13 cellular contexts compared by ENCODE assay signal in genomic region chr11:74849525-74850391, GRCh38.
DNase-seq lines count a peak whose midpoint lies in the region; ATAC-seq, FAIRE-seq and TF ChIP-seq lines count a peak whose summit lies in the region.
"Had no signal": no experiment of that assay in that cellular context is flagged by ENCODE, and none has a peak within 500 bp of the region (broad histone marks: within the 10 kb centered on the region; RNA-seq: fewer than 3 reads in every experiment).

No MANE protein-coding gene starts in this region.

- H3K27me3 ChIP-seq in HUES48 (ENCODE audit: control insufficient read depth, insufficient read depth, low read length) (no peaks in the 10 kb centered on the region), keratinocyte (ENCODE audit: control insufficient read depth, extremely low read depth, insufficient read depth, low read length) (no peaks in the 10 kb centered on the region), tibial artery (no peaks in the 10 kb centered on the region)

- no peaks in the 10 kb centered on the region for H3K9me3 ChIP-seq in HUES48 (ENCODE audit: control insufficient read depth, insufficient read depth, low read length)
- no peaks in the 10 kb centered on the region for H3K9me3 ChIP-seq in keratinocyte (ENCODE audit: control insufficient read depth, low read depth, low read length)
- no peaks in the 10 kb centered on the region for H3K9me3 ChIP-seq in tibial artery

- H3K4me1 Mint-ChIP-seq in natural killer cell: peaks cover 21 to 33% of the 10 kb centered on the region in 2 donors

- peak overlapping the region; percentile 95 for H3K27ac ChIP-seq in HUES48 (ENCODE audit: low read depth, low read length)
- peak overlapping the region; percentile 2 for H3K27ac ChIP-seq in keratinocyte (ENCODE audit: control insufficient read depth, insufficient read depth, low read length)
- H3K27ac ChIP-seq in tibial artery: no peak overlapping the region
- H3K27ac ChIP-seq: coronary artery had no signal

- H3K9ac ChIP-seq in HUES48 (ENCODE audit: low read depth, low read length) (peak overlapping the region; percentile 19), keratinocyte (ENCODE audit: control insufficient read depth, extremely low read depth, insufficient read depth, low read length) (no peak overlapping the region)

- dilution Hi-C loops in keratinocyte (cut with MboI; ENCODE audit: extremely low pct_ligation_motif_present, low sequenced_read_pairs): no loop called here

- no peak overlapping the region for H3K27ac Mint-ChIP-seq in natural killer cell

- ATAC-seq in GM21723 (IDR thresholded peaks at IDR 0.05; ENCODE audit: unreplicated experiment): no peak
- ATAC-seq in natural killer cell: no peak
- no peak for ATAC-seq in GM18498 (IDR thresholded peaks at IDR 0.05; ENCODE audit: unreplicated experiment)
- ATAC-seq: left ventricle myocardium superior had no signal

- no peak overlapping the region for H3K4me2 ChIP-seq in keratinocyte (ENCODE audit: control insufficient read depth, extremely low read depth, insufficient read depth, low read depth, low read length)

- FAIRE-seq in keratinocyte (lab: Jason Lieb, UNC): peak; percentile 20
- FAIRE-seq: GM18507 had no signal

- no peak for TF ChIP-seq CTCF in AG09319 (IDR thresholded peaks at IDR 0.05; ENCODE audit: low read depth, low read length)
- peak; percentile 9 for TF ChIP-seq CTCF in astrocyte of the spinal cord (IDR thresholded peaks at IDR 0.05; ENCODE audit: low read depth, low read length)
- TF ChIP-seq CTCF in keratinocyte (optimal IDR thresholded peaks at IDR 0.05 in 1 of 3, IDR thresholded peaks at IDR 0.05 in 1 of 3, conservative IDR thresholded peaks at IDR 0.05 in 1 of 3; ENCODE audit: extremely low read depth in 1 of 3, insufficient read depth in 2 of 3, low read length in 3 of 3): peak in 1 of 3 experiments; percentile 1
- TF ChIP-seq CTCF in tibial artery (IDR thresholded peaks at IDR 0.05): no peak
- TF ChIP-seq CTCF in natural killer cell (IDR thresholded peaks at IDR 0.05): no peak

- H3K36me3 ChIP-seq in HUES48 (ENCODE audit: control insufficient read depth, insufficient read depth, low read length) (peaks cover 33% of the 10 kb centered on the region), keratinocyte (ENCODE audit: control insufficient read depth in 2 of 2, extremely low read depth in 1 of 2, insufficient read depth in 2 of 2, low read length in 2 of 2) (peaks cover 12 to 24% of the 10 kb centered on the region in 2 experiments), tibial artery (peaks cover 8 to 76% (median 28%) of the 10 kb centered on the region in 3 donors)

- H3K4me1 ChIP-seq in HUES48 (ENCODE audit: control insufficient read depth, insufficient read depth, low read length) (peaks cover 17% of the 10 kb centered on the region), keratinocyte (ENCODE audit: control insufficient read depth, extremely low read depth, insufficient read depth, low read length) (peaks cover 5% of the 10 kb centered on the region), tibial artery (no peaks in the 10 kb centered on the region)

- H3K9me1 ChIP-seq in keratinocyte (ENCODE audit: control insufficient read depth, extremely low read depth, insufficient read depth, low read length): no peaks in the 10 kb centered on the region

- intact Hi-C loops in tibial artery (cut with DNase I; ENCODE audit: low total_unique reads) (no loop called here), natural killer cell (cut with micrococcal nuclease) (no loop called here)

- H3K27me3 Mint-ChIP-seq in natural killer cell (ENCODE audit: low read depth in 2 of 2): no peaks in the 10 kb centered on the region

- no peaks in the 10 kb centered on the region for H3K9me3 Mint-ChIP-seq in natural killer cell

- H4K20me1 ChIP-seq in keratinocyte (ENCODE audit: control insufficient read depth, extremely low read depth, insufficient read depth, low read length): no peaks in the 10 kb centered on the region

- H3K4me3 Mint-ChIP-seq in natural killer cell: no peak overlapping the region

- H2AFZ ChIP-seq in keratinocyte (ENCODE audit: control insufficient read depth, low read length): no peak overlapping the region

- H3K79me2 ChIP-seq in keratinocyte (ENCODE audit: control insufficient read depth, insufficient read depth, low read length): no peaks in the 10 kb centered on the region

- DNase-seq in AG09319 (ENCODE audit: extremely low read depth, low read depth) (peak; percentile 7), astrocyte of the spinal cord (ENCODE audit: low read depth, low spot score) (peak; percentile 76), keratinocyte (ENCODE audit: low read depth, low spot score) (no peak), tibial artery (no peak), natural killer cell (no peak)
- DNase-seq: activated T-cell treated with anti-CD3 and anti-CD28 coated beads, Interleukin-2, amount 50 U/mL, for 1 hour; left ventricle myocardium superior; NCI-H2227 treated with DMSO at 0.1 percent for 48 hours had no signal

- H3K4me3 ChIP-seq in HUES48 (ENCODE audit: low read depth, low read length) (no peak overlapping the region; the same call in 1 of the 2 replicates), astrocyte of the spinal cord (ENCODE audit: low read depth, low read length) (no peak overlapping the region), keratinocyte (ENCODE audit: control insufficient read depth in 2 of 3, extremely low read depth in 1 of 3, insufficient read depth in 2 of 3, low read depth in 1 of 3, low read length in 3 of 3) (no peak overlapping the region), tibial artery (no peak overlapping the region)
- H3K4me3 ChIP-seq: coronary artery had no signal

- in situ Hi-C loops in astrocyte of the spinal cord (cut with HindIII; ENCODE audit: low sequenced_read_pairs): no loop called here

- H3K36me3 Mint-ChIP-seq in natural killer cell: no peaks in the 10 kb centered on the region

Comparison
In these comparisons a context has a peak if more than half of its experiments do, and no peak if none do; other contexts are left out.
1. DNase-seq: peak in AG09319 (single experiment) and astrocyte of the spinal cord (single experiment); none in keratinocyte (single experiment), tibial artery (0 of 2) and natural killer cell (single experiment).
2. H3K27ac ChIP-seq: peak in HUES48 (single experiment) and keratinocyte (single experiment); none in tibial artery (0 of 2).